In genomic region chr17:47135235-47135634, GRCh38 we compare ENCODE assay signal across 16 cellular contexts. TPM values are rescaled to one million over a fixed set of nuclear protein-coding genes. Genes with fewer than 3 reads are reported as not detected.
DNase-seq lines count a peak whose midpoint lies in the region; ATAC-seq and TF ChIP-seq lines count a peak whose summit lies in the region.
"Had no signal": no experiment of that assay in that cellular context is flagged by ENCODE, and none has a peak within 500 bp of the region (broad histone marks: within the 10 kb centered on the region; RNA-seq: fewer than 3 reads in every experiment).

No MANE protein-coding gene starts in this region.

- H3K27me3 ChIP-seq in foreskin keratinocyte: no peaks in the 10 kb centered on the region
- H3K27me3 ChIP-seq: BLaER1 had no signal

- H3K27ac ChIP-seq in foreskin keratinocyte: no peak overlapping the region
- H3K27ac ChIP-seq: 22Rv1, BLaER1, GM23248 had no signal

- H3K4me1 Mint-ChIP-seq in T-helper 1 cell treated with Interleukin-12 subunit alpha and Interleukin-12 subunit beta and Interleukin-4 antibody, amounts not matched to agents 30 μg/mL and 1 μg/mL, for 36 hours (ENCODE audit: low read depth): peaks cover 6% of the 10 kb centered on the region
- peaks cover 6 to 10% of the 10 kb centered on the region in 2 donors for H3K4me1 Mint-ChIP-seq in natural killer cell
- H3K4me1 Mint-ChIP-seq in natural killer cell treated with Interleukin-12 subunit alpha and Interleukin-12 subunit beta and Interleukin-15 and Interleukin-18, amount 100 ng/mL, for 72 hours (ENCODE audit: low read depth in 2 of 2): peaks cover 0 to 6% of the 10 kb centered on the region in 2 donors
- H3K4me1 Mint-ChIP-seq: CD14-positive monocyte had no signal

- H3K4me3 Mint-ChIP-seq in T-helper 1 cell treated with Interleukin-12 subunit alpha and Interleukin-12 subunit beta and Interleukin-4 antibody, amounts not matched to agents 30 μg/mL and 1 μg/mL, for 36 hours: no peak overlapping the region
- no peak overlapping the region for H3K4me3 Mint-ChIP-seq in natural killer cell
- no peak overlapping the region for H3K4me3 Mint-ChIP-seq in natural killer cell treated with Interleukin-12 subunit alpha and Interleukin-12 subunit beta and Interleukin-15 and Interleukin-18, amount 100 ng/mL, for 72 hours
- H3K4me3 Mint-ChIP-seq: CD14-positive monocyte; CD4-positive, alpha-beta memory T cell had no signal

- no peaks in the 10 kb centered on the region for H3K4me1 ChIP-seq in foreskin keratinocyte
- H3K4me1 ChIP-seq: BLaER1, HAP-1 had no signal

- H3K27me3 Mint-ChIP-seq in T-helper 1 cell treated with Interleukin-12 subunit alpha and Interleukin-12 subunit beta and Interleukin-4 antibody, amounts not matched to agents 30 μg/mL and 1 μg/mL, for 36 hours (ENCODE audit: low read depth): no peaks in the 10 kb centered on the region
- no peaks in the 10 kb centered on the region for H3K27me3 Mint-ChIP-seq in natural killer cell (ENCODE audit: low read depth in 2 of 2)
- H3K27me3 Mint-ChIP-seq in natural killer cell treated with Interleukin-12 subunit alpha and Interleukin-12 subunit beta and Interleukin-15 and Interleukin-18, amount 100 ng/mL, for 72 hours: no peaks in the 10 kb centered on the region
- H3K27me3 Mint-ChIP-seq: CD4-positive, alpha-beta memory T cell had no signal

- ATAC-seq in natural killer cell (no peak), foreskin keratinocyte (no peak)
- ATAC-seq in natural killer cell treated with Interleukin-12 subunit alpha and Interleukin-12 subunit beta and Interleukin-15 and Interleukin-18, amount 100 ng/mL, for 72 hours: no peak

- no peaks in the 10 kb centered on the region for H3K9me3 Mint-ChIP-seq in T-helper 1 cell treated with Interleukin-12 subunit alpha and Interleukin-12 subunit beta and Interleukin-4 antibody, amounts not matched to agents 30 μg/mL and 1 μg/mL, for 36 hours
- H3K9me3 Mint-ChIP-seq in natural killer cell: no peaks in the 10 kb centered on the region
- no peaks in the 10 kb centered on the region for H3K9me3 Mint-ChIP-seq in natural killer cell treated with Interleukin-12 subunit alpha and Interleukin-12 subunit beta and Interleukin-15 and Interleukin-18, amount 100 ng/mL, for 72 hours
- H3K9me3 Mint-ChIP-seq: CD4-positive, alpha-beta memory T cell had no signal

- TF ChIP-seq CTCF in natural killer cell (IDR thresholded peaks at IDR 0.05) (no peak), foreskin keratinocyte (conservative IDR thresholded peaks at IDR 0.05) (no peak)

- peaks cover 47% of the 10 kb centered on the region for H3K36me3 Mint-ChIP-seq in T-helper 1 cell treated with Interleukin-12 subunit alpha and Interleukin-12 subunit beta and Interleukin-4 antibody, amounts not matched to agents 30 μg/mL and 1 μg/mL, for 36 hours (ENCODE audit: low read depth)
- H3K36me3 Mint-ChIP-seq in natural killer cell: peaks cover 14% of the 10 kb centered on the region
- peaks cover 29% of the 10 kb centered on the region for H3K36me3 Mint-ChIP-seq in natural killer cell treated with Interleukin-12 subunit alpha and Interleukin-12 subunit beta and Interleukin-15 and Interleukin-18, amount 100 ng/mL, for 72 hours

- H3K27ac Mint-ChIP-seq in T-helper 1 cell treated with Interleukin-12 subunit alpha and Interleukin-12 subunit beta and Interleukin-4 antibody, amounts not matched to agents 30 μg/mL and 1 μg/mL, for 36 hours: peak overlapping the region; percentile 26
- H3K27ac Mint-ChIP-seq in natural killer cell: peak overlapping the region; percentile 62 to 64
- H3K27ac Mint-ChIP-seq in natural killer cell treated with Interleukin-12 subunit alpha and Interleukin-12 subunit beta and Interleukin-15 and Interleukin-18, amount 100 ng/mL, for 72 hours: peak overlapping the region in 1 of 2 donors; percentile 57
- H3K27ac Mint-ChIP-seq: CD4-positive, alpha-beta memory T cell had no signal

- DNase-seq in T-helper 1 cell (no peak), natural killer cell (no peak), fibroblast of peridontal ligament (ENCODE audit: extremely low read depth) (peak; percentile 6), foreskin keratinocyte (no peak), EL (no peak)
- no peak for DNase-seq in natural killer cell treated with Interleukin-12 subunit alpha and Interleukin-12 subunit beta and Interleukin-15 and Interleukin-18, amount 100 ng/mL, for 72 hours (ENCODE audit: low spot score)
- DNase-seq: CD4-positive, alpha-beta memory T cell; DMS153; DMS79; GF-D8; GM23248 had no signal

- intact Hi-C loops in natural killer cell (cut with micrococcal nuclease): no loop called here

RNA-seq across cellular contexts. Expression of gene CDC27, which starts 53.9 kb away (rescaled TPM):
- total RNA-seq in natural killer cell (10 to 100 TPM; 77.3 to 87.3 (median 78.8) TPM), foreskin keratinocyte (85.7 and 86.5 TPM in 2 replicates)
- 100 to 1,000 TPM; 134 to 141 TPM for total RNA-seq in natural killer cell treated with Interleukin-12 subunit alpha and Interleukin-12 subunit beta and Interleukin-15 and Interleukin-18, amount 100 ng/mL, for 72 hours
- polyA plus RNA-seq in foreskin keratinocyte: 30.0 and 33.6 TPM in 2 replicates
